In genomic region chr16:23453338-23454052, GRCh38 we compare ENCODE assay signal across 1 cellular context.
TF ChIP-seq lines count a peak whose summit lies in the region.

No MANE protein-coding gene starts in this region.

TF ChIP-seq in IMR-90, 13 proteins besides CTCF, POLR2A, EP300 and RAD21 (continued from another document):
- TF ChIP-seq USF2 (IDR thresholded peaks at IDR 0.05; ENCODE audit: low read depth, low read length), result no peak
- no peak for TF ChIP-seq BHLHE40 (IDR thresholded peaks at IDR 0.05; ENCODE audit: low read depth, low read length)
TF ChIP-seq in IMR-90: peak in this region for 0.
